ENCODE assay signal across 8 cellular contexts in the genomic region with DNA sequence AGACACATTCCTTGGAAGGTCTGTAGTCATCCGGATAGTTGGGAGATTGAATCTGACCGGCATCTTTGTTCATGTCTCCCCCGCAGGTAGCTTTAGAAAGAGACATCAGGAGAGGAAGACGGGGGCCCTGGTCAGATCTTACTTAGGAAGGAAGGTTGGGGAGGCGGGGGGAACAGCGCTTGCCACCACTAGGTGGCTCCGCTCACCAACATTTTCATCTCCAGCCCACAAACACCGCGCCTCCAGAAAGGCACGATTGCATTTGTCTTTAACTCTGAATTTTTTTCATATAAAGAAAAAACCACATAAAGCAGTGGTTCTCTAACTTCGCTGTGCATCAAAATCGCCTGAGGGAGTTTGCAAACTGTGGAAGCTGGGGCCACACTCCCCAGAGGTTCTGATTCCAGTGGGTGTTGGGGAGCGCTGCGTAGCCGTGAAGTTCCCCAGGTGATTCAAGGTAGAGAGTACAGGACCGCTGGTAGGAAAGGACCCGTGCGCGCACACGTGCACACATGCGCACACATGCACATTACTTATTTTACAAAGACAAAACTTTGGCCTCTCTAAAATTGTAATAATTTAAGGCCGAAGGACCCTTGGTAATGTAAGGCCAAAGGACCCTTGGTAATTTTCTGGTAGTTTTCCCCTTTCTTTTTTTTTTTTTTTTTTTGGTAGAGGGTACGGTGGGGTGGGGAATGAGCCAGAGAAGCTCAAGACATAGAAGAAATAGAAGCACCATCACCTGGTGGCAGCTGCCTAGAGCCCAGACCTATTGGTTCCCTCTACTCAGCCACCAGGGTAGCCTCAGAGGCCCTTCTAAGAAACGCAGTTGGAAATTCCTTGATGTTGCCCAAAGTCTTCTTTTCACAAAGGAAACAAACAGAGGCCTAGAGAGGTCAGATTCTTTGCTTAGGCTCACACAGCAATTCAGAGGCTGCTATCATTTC.
DNase-seq lines count a peak whose midpoint lies in the region; ATAC-seq and TF ChIP-seq lines count a peak whose summit lies in the region.

No MANE protein-coding gene starts in this region.

- H3K27ac ChIP-seq in OCI-LY3 (ENCODE audit: low read length): no peak overlapping the region

- H3K9ac ChIP-seq in OCI-LY3 (ENCODE audit: low read length): no peak overlapping the region

- peaks cover 4% of the 10 kb centered on the region for H3K4me1 Mint-ChIP-seq in activated T-cell treated with anti-CD3 and anti-CD28 coated beads, Interleukin-2, amount 50 U/mL, for 24 hours (ENCODE audit: low read depth)
- peaks cover 17% of the 10 kb centered on the region for H3K4me1 Mint-ChIP-seq in nephron progenitor cell
- peaks cover 6% of the 10 kb centered on the region for H3K4me1 Mint-ChIP-seq in stimulated activated naive CD8-positive, alpha-beta T cell treated with anti-CD3 and anti-CD28 coated beads, Interleukin-15, amount 100 ng/mL, for 72 hours

- ATAC-seq in stimulated activated naive CD8-positive, alpha-beta T cell treated with anti-CD3 and anti-CD28 coated beads, Interleukin-15, amount 100 ng/mL, for 72 hours: peak; percentile 88

- CTCF ChIA-PET in HEK293T (lab: Yijun Ruan, JAX): interaction anchor here (0.7 to 1.4 kb wide), 5 partner anchors 117 to 273 kb away, joined by 3 to 6 read pairs (median 3); a partner anchor contains a TSS

- POLR2A ChIA-PET in HEK293T (lab: Yijun Ruan, JAX): no interaction called here

- no peaks in the 10 kb centered on the region for H3K4me1 ChIP-seq in OCI-LY3 (ENCODE audit: low read length)

- H3K4me3 ChIP-seq in OCI-LY3 (ENCODE audit: low read length) (no peak overlapping the region), fibroblast of mammary gland (ENCODE audit: control insufficient read depth, low read depth, low read length) (no peak overlapping the region)

- peak overlapping the region; percentile 22 for H3K4me3 Mint-ChIP-seq in activated T-cell treated with anti-CD3 and anti-CD28 coated beads, Interleukin-2, amount 50 U/mL, for 24 hours
- no peak overlapping the region for H3K4me3 Mint-ChIP-seq in nephron progenitor cell
- no peak overlapping the region for H3K4me3 Mint-ChIP-seq in stimulated activated naive CD8-positive, alpha-beta T cell treated with anti-CD3 and anti-CD28 coated beads, Interleukin-15, amount 100 ng/mL, for 72 hours

- H3K36me3 Mint-ChIP-seq in activated T-cell treated with anti-CD3 and anti-CD28 coated beads, Interleukin-2, amount 50 U/mL, for 24 hours (ENCODE audit: low read depth): no peaks in the 10 kb centered on the region
- H3K36me3 Mint-ChIP-seq in nephron progenitor cell (ENCODE audit: low read depth): no peaks in the 10 kb centered on the region

- peak; percentile 61 for DNase-seq in COLO829 (ENCODE audit: low spot score)
- DNase-seq in HEK293T (ENCODE audit: extremely low spot score): peak; percentile 88
- peak; percentile 71 for DNase-seq in activated T-cell treated with anti-CD3 and anti-CD28 coated beads, Interleukin-2, amount 50 U/mL, for 24 hours
- DNase-seq in fibroblast of mammary gland (ENCODE audit: low read depth): peak; percentile 65
- DNase-seq in nephron progenitor cell: peak; percentile 73
- DNase-seq in stimulated activated naive CD8-positive, alpha-beta T cell treated with anti-CD3 and anti-CD28 coated beads, Interleukin-15, amount 100 ng/mL, for 72 hours: peak; percentile 52 to 61
- DNase-seq in NCI-H187 (lab: John Stamatoyannopoulos, UW): no peak

- no peaks in the 10 kb centered on the region for H3K9me3 Mint-ChIP-seq in activated T-cell treated with anti-CD3 and anti-CD28 coated beads, Interleukin-2, amount 50 U/mL, for 24 hours
- no peaks in the 10 kb centered on the region for H3K9me3 Mint-ChIP-seq in nephron progenitor cell
- no peaks in the 10 kb centered on the region for H3K9me3 Mint-ChIP-seq in stimulated activated naive CD8-positive, alpha-beta T cell treated with anti-CD3 and anti-CD28 coated beads, Interleukin-15, amount 100 ng/mL, for 72 hours

- TF ChIP-seq CTCF in OCI-LY3 (IDR thresholded peaks at IDR 0.05; ENCODE audit: low read depth, low read length) (peak; percentile 75), fibroblast of mammary gland (conservative IDR thresholded peaks at IDR 0.05; ENCODE audit: control insufficient read depth, insufficient read depth, low read depth, low read length) (peak; percentile 79), nephron progenitor cell (IDR thresholded peaks at IDR 0.05) (peak; percentile 92)

- H3K9me3 ChIP-seq in OCI-LY3 (ENCODE audit: insufficient read depth, low read length): no peaks in the 10 kb centered on the region

- no peaks in the 10 kb centered on the region for H3K36me3 ChIP-seq in OCI-LY3 (replicated peaks; ENCODE audit: low read depth, low read length)

- H3K27me3 ChIP-seq in OCI-LY3 (ENCODE audit: low read depth, low read length): peaks cover 46% of the 10 kb centered on the region

- no peak overlapping the region for H3K27ac Mint-ChIP-seq in activated T-cell treated with anti-CD3 and anti-CD28 coated beads, Interleukin-2, amount 50 U/mL, for 24 hours
- no peak overlapping the region for H3K27ac Mint-ChIP-seq in nephron progenitor cell
- H3K27ac Mint-ChIP-seq in stimulated activated naive CD8-positive, alpha-beta T cell treated with anti-CD3 and anti-CD28 coated beads, Interleukin-15, amount 100 ng/mL, for 72 hours: no peak overlapping the region

- H3K27me3 Mint-ChIP-seq in activated T-cell treated with anti-CD3 and anti-CD28 coated beads, Interleukin-2, amount 50 U/mL, for 24 hours: peaks cover 24% of the 10 kb centered on the region
- H3K27me3 Mint-ChIP-seq in nephron progenitor cell (ENCODE audit: low read depth, poor library complexity): peaks cover 11% of the 10 kb centered on the region
- H3K27me3 Mint-ChIP-seq in stimulated activated naive CD8-positive, alpha-beta T cell treated with anti-CD3 and anti-CD28 coated beads, Interleukin-15, amount 100 ng/mL, for 72 hours: peaks cover 36% of the 10 kb centered on the region

- no peak overlapping the region for H2AFZ ChIP-seq in OCI-LY3 (ENCODE audit: low read depth, low read length)

- 0 out of 2 replicates have a peak overlapping the region, but pooled peaks have one; percentile 24 for H3K4me2 ChIP-seq in OCI-LY3 (ENCODE audit: low read length)

- H4K20me1 ChIP-seq in OCI-LY3 (ENCODE audit: insufficient read depth, low read length): no peaks in the 10 kb centered on the region

- no peaks in the 10 kb centered on the region for H3K79me2 ChIP-seq in OCI-LY3 (ENCODE audit: low read length)

TF ChIP-seq in HEK293T, 16 proteins besides CTCF, POLR2A, EP300 and RAD21:
- no peak for TF ChIP-seq FOXK2 (IDR thresholded peaks at IDR 0.05)
- TF ChIP-seq L3MBTL2 (conservative IDR thresholded peaks at IDR 0.05): no peak
- no peak for TF ChIP-seq ELF4 (IDR thresholded peaks at IDR 0.05)
- TF ChIP-seq FOXA1 (IDR thresholded peaks at IDR 0.05): no peak
- TF ChIP-seq NFRKB (IDR thresholded peaks at IDR 0.05): no peak
- TF ChIP-seq, protein P1, sequence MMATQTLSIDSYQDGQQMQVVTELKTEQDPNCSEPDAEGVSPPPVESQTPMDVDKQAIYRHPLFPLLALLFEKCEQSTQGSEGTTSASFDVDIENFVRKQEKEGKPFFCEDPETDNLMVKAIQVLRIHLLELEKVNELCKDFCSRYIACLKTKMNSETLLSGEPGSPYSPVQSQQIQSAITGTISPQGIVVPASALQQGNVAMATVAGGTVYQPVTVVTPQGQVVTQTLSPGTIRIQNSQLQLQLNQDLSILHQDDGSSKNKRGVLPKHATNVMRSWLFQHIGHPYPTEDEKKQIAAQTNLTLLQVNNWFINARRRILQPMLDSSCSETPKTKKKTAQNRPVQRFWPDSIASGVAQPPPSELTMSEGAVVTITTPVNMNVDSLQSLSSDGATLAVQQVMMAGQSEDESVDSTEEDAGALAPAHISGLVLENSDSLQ (IDR thresholded peaks at IDR 0.05): no peak
- no peak for TF ChIP-seq FOXM1 (IDR thresholded peaks at IDR 0.05; ENCODE audit: borderline replicate concordance)
- TF ChIP-seq SP1 (IDR thresholded peaks at IDR 0.05): no peak
- TF ChIP-seq HDGF (IDR thresholded peaks at IDR 0.05; ENCODE audit: borderline replicate concordance): no peak
- no peak for TF ChIP-seq LEF1 (IDR thresholded peaks at IDR 0.05; ENCODE audit: borderline replicate concordance)
- no peak for TF ChIP-seq ZNF384 (IDR thresholded peaks at IDR 0.05)
- no peak for TF ChIP-seq CTBP1 (IDR thresholded peaks at IDR 0.05; ENCODE audit: borderline replicate concordance)

Comparison
In these comparisons a context has a peak if more than half of its experiments do, and no peak if none do; other contexts are left out.
1. DNase-seq: peak in COLO829 (single experiment), HEK293T (single experiment), activated T-cell treated with anti-CD3 and anti-CD28 coated beads, Interleukin-2, amount 50 U/mL, for 24 hours (single experiment), fibroblast of mammary gland (single experiment), nephron progenitor cell (single experiment) and stimulated activated naive CD8-positive, alpha-beta T cell treated with anti-CD3 and anti-CD28 coated beads, Interleukin-15, amount 100 ng/mL, for 72 hours (2 of 2); none in NCI-H187 (0 of 2).
2. Peak in every context shown above with its lines, with median percentiles within 50 percentile points of each other: CTCF ChIP-seq.